ENCODE assay signal across 8 cellular contexts in genomic region chr1:178055093-178055492, GRCh38. TPM values are rescaled to one million over a fixed set of nuclear protein-coding genes. Genes with fewer than 3 reads are reported as not detected.
DNase-seq lines count a peak whose midpoint lies in the region; ATAC-seq and TF ChIP-seq lines count a peak whose summit lies in the region.

No MANE protein-coding gene starts in this region.

- CTCF ChIA-PET in HEK293T (lab: Yijun Ruan, JAX): no interaction called here

- ATAC-seq in HG03469 (IDR thresholded peaks at IDR 0.05; ENCODE audit: unreplicated experiment) (no peak), HG03025 (IDR thresholded peaks at IDR 0.05; ENCODE audit: low FRiP score, unreplicated experiment) (no peak)

- POLR2A ChIA-PET in HEK293T (lab: Yijun Ruan, JAX): no interaction called here

- TF ChIP-seq CTCF in GM12872 (IDR thresholded peaks at IDR 0.05; ENCODE audit: insufficient read depth, low read depth, low read length) (peak; percentile 43), epithelial cell of proximal tubule (conservative IDR thresholded peaks at IDR 0.05; ENCODE audit: low read depth, low read length) (peak; percentile 58), retinal pigment epithelial cell (conservative IDR thresholded peaks at IDR 0.05; ENCODE audit: low read depth, low read length) (peak; percentile 42)

- peak; percentile 33 to 88 for DNase-seq in NCI-H526 (lab: John Stamatoyannopoulos, UW)
- no peak for DNase-seq in epithelial cell of proximal tubule (ENCODE audit: low read depth)
- no peak for DNase-seq in retinal pigment epithelial cell (ENCODE audit: low read depth)
- DNase-seq in dedifferentiated amniotic fluid mesenchymal stem cell (ENCODE audit: extremely low spot score): no peak
- no peak for DNase-seq in HEK293T (ENCODE audit: extremely low spot score)

- no peak overlapping the region for H3K4me3 ChIP-seq in epithelial cell of proximal tubule (ENCODE audit: low read depth, low read length)
- H3K4me3 ChIP-seq in retinal pigment epithelial cell (ENCODE audit: low read length): no peak overlapping the region

TF ChIP-seq in HEK293T, 16 proteins besides CTCF, POLR2A, EP300 and RAD21:
- TF ChIP-seq FOXA1 (IDR thresholded peaks at IDR 0.05) (no peak), NFRKB (IDR thresholded peaks at IDR 0.05) (no peak), FOXM1 (IDR thresholded peaks at IDR 0.05; ENCODE audit: borderline replicate concordance) (no peak), BHLHE40 (IDR thresholded peaks at IDR 0.05; ENCODE audit: borderline replicate concordance) (no peak), PKNOX1 (IDR thresholded peaks at IDR 0.05) (no peak), FOXK2 (IDR thresholded peaks at IDR 0.05) (no peak), ZNF384 (IDR thresholded peaks at IDR 0.05) (no peak), SP1 (IDR thresholded peaks at IDR 0.05) (no peak), CTBP1 (IDR thresholded peaks at IDR 0.05; ENCODE audit: borderline replicate concordance) (no peak), SUZ12 (IDR thresholded peaks at IDR 0.05) (no peak)

RNA-seq across cellular contexts. Expression of gene RASAL2, which starts 38.8 kb away (rescaled TPM):
- total RNA-seq in epithelial cell of proximal tubule: 7.7 and 10.1 TPM in 2 replicates

Comparison
In these comparisons a context has a peak if more than half of its experiments do, and no peak if none do; other contexts are left out.
1. DNase-seq: peak in NCI-H526 (2 of 2); none in epithelial cell of proximal tubule (single experiment), retinal pigment epithelial cell (single experiment), dedifferentiated amniotic fluid mesenchymal stem cell (single experiment) and HEK293T (single experiment).
2. Peak in every context shown above with its lines, with median percentiles within 50 percentile points of each other: CTCF ChIP-seq.